ENCODE assay signal across 2 cellular contexts in the genomic region with DNA sequence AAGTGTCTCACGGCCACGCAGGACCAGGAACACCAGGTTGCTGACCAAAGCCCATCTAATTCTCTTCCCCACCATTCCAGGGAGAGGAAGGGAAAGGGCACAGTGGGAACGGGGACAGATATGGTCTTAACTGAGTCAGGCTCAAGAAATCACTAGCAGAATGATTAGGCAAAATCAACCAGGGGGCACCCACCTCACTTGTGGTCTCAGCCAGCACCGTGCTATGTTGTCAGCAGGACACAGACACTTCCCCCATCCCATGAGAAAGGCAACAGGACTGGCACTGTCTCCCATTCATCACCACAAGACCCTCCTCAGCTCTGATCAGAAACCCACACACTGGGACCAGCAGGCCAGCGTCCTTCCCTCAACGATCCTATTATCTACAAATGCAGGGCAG.
TF ChIP-seq lines count a peak whose summit lies in the region.

No MANE protein-coding gene starts in this region.

TF ChIP-seq in GM23338, 12 proteins besides CTCF, POLR2A, EP300 and RAD21 (continues in another document):
- TF ChIP-seq, protein P1, sequence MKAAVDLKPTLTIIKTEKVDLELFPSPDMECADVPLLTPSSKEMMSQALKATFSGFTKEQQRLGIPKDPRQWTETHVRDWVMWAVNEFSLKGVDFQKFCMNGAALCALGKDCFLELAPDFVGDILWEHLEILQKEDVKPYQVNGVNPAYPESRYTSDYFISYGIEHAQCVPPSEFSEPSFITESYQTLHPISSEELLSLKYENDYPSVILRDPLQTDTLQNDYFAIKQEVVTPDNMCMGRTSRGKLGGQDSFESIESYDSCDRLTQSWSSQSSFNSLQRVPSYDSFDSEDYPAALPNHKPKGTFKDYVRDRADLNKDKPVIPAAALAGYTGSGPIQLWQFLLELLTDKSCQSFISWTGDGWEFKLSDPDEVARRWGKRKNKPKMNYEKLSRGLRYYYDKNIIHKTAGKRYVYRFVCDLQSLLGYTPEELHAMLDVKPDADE (IDR thresholded peaks at IDR 0.05), result no peak
- TF ChIP-seq, protein P2, sequence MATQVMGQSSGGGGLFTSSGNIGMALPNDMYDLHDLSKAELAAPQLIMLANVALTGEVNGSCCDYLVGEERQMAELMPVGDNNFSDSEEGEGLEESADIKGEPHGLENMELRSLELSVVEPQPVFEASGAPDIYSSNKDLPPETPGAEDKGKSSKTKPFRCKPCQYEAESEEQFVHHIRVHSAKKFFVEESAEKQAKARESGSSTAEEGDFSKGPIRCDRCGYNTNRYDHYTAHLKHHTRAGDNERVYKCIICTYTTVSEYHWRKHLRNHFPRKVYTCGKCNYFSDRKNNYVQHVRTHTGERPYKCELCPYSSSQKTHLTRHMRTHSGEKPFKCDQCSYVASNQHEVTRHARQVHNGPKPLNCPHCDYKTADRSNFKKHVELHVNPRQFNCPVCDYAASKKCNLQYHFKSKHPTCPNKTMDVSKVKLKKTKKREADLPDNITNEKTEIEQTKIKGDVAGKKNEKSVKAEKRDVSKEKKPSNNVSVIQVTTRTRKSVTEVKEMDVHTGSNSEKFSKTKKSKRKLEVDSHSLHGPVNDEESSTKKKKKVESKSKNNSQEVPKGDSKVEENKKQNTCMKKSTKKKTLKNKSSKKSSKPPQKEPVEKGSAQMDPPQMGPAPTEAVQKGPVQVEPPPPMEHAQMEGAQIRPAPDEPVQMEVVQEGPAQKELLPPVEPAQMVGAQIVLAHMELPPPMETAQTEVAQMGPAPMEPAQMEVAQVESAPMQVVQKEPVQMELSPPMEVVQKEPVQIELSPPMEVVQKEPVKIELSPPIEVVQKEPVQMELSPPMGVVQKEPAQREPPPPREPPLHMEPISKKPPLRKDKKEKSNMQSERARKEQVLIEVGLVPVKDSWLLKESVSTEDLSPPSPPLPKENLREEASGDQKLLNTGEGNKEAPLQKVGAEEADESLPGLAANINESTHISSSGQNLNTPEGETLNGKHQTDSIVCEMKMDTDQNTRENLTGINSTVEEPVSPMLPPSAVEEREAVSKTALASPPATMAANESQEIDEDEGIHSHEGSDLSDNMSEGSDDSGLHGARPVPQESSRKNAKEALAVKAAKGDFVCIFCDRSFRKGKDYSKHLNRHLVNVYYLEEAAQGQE (IDR thresholded peaks at IDR 0.05; ENCODE audit: unreplicated experiment), result no peak
- TF ChIP-seq ZNF114 (CRISPR knock-in tag; IDR thresholded peaks at IDR 0.05) (no peak), JUNB (IDR thresholded peaks at IDR 0.05; ENCODE audit: unreplicated experiment) (no peak), POLR2AphosphoS5 (IDR thresholded peaks at IDR 0.05; ENCODE audit: low read depth) (no peak), NANOG (IDR thresholded peaks at IDR 0.05; ENCODE audit: borderline replicate concordance) (no peak), ZNF331 (CRISPR knock-in tag; IDR thresholded peaks at IDR 0.05; ENCODE audit: low read depth) (no peak), EZH2phosphoT487 (IDR thresholded peaks at IDR 0.05; ENCODE audit: unreplicated experiment) (no peak), EZH2 (IDR thresholded peaks at IDR 0.05; ENCODE audit: low read depth, unreplicated experiment) (no peak)
- TF ChIP-seq, protein P3, sequence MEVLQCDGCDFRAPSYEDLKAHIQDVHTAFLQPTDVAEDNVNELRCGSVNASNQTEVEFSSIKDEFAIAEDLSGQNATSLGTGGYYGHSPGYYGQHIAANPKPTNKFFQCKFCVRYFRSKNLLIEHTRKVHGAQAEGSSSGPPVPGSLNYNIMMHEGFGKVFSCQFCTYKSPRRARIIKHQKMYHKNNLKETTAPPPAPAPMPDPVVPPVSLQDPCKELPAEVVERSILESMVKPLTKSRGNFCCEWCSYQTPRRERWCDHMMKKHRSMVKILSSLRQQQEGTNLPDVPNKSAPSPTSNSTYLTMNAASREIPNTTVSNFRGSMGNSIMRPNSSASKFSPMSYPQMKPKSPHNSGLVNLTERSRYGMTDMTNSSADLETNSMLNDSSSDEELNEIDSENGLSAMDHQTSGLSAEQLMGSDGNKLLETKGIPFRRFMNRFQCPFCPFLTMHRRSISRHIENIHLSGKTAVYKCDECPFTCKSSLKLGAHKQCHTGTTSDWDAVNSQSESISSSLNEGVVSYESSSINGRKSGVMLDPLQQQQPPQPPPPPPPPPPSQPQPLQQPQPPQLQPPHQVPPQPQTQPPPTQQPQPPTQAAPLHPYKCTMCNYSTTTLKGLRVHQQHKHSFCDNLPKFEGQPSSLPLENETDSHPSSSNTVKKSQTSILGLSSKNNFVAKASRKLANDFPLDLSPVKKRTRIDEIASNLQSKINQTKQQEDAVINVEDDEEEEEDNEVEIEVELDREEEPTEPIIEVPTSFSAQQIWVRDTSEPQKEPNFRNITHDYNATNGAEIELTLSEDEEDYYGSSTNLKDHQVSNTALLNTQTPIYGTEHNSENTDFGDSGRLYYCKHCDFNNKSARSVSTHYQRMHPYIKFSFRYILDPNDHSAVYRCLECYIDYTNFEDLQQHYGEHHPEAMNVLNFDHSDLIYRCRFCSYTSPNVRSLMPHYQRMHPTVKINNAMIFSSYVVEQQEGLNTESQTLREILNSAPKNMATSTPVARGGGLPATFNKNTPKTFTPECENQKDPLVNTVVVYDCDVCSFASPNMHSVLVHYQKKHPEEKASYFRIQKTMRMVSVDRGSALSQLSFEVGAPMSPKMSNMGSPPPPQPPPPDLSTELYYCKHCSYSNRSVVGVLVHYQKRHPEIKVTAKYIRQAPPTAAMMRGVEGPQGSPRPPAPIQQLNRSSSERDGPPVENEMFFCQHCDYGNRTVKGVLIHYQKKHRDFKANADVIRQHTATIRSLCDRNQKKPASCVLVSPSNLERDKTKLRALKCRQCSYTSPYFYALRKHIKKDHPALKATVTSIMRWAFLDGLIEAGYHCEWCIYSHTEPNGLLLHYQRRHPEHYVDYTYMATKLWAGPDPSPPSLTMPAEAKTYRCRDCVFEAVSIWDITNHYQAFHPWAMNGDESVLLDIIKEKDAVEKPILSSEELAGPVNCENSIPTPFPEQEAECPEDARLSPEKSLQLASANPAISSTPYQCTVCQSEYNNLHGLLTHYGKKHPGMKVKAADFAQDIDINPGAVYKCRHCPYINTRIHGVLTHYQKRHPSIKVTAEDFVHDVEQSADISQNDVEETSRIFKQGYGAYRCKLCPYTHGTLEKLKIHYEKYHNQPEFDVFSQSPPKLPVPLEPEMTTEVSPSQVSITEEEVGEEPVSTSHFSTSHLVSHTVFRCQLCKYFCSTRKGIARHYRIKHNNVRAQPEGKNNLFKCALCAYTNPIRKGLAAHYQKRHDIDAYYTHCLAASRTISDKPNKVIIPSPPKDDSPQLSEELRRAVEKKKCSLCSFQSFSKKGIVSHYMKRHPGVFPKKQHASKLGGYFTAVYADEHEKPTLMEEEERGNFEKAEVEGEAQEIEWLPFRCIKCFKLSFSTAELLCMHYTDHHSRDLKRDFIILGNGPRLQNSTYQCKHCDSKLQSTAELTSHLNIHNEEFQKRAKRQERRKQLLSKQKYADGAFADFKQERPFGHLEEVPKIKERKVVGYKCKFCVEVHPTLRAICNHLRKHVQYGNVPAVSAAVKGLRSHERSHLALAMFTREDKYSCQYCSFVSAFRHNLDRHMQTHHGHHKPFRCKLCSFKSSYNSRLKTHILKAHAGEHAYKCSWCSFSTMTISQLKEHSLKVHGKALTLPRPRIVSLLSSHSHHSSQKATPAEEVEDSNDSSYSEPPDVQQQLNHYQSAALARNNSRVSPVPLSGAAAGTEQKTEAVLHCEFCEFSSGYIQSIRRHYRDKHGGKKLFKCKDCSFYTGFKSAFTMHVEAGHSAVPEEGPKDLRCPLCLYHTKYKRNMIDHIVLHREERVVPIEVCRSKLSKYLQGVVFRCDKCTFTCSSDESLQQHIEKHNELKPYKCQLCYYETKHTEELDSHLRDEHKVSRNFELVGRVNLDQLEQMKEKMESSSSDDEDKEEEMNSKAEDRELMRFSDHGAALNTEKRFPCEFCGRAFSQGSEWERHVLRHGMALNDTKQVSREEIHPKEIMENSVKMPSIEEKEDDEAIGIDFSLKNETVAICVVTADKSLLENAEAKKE (CRISPR knock-in tag; IDR thresholded peaks at IDR 0.05), result no peak

TF ChIP-seq in GM12878, 131 proteins besides CTCF, POLR2A, EP300 and RAD21:
- TF ChIP-seq NR2F1 (conservative IDR thresholded peaks at IDR 0.05), result no peak
